18 cellular contexts compared by ENCODE assay signal in genomic region chr5:60978968-60979367, GRCh38. TPM values are rescaled to one million over a fixed set of nuclear protein-coding genes. Genes with fewer than 3 reads are reported as not detected.
DNase-seq lines count a peak whose midpoint lies in the region; ATAC-seq, FAIRE-seq and TF ChIP-seq lines count a peak whose summit lies in the region.
"Had no signal": no experiment of that assay in that cellular context is flagged by ENCODE, and none has a peak within 500 bp of the region (broad histone marks: within the 10 kb centered on the region; RNA-seq: fewer than 3 reads in every experiment).

No MANE protein-coding gene starts in this region.

- intact Hi-C loops in left ventricle myocardium superior (cut with micrococcal nuclease): no loop called here

- H4K5ac ChIP-seq in mesendoderm (ENCODE audit: low read length): no peak overlapping the region

- H3K23ac ChIP-seq in mesendoderm (ENCODE audit: low read length): no peak overlapping the region

- H3K4me2 ChIP-seq in mesendoderm (ENCODE audit: low read length): no peak overlapping the region
- H3K4me2 ChIP-seq: BLaER1 treated with 17β-estradiol and CSF1 and Interleukin-3, amounts not matched to agents 10 nM and 100 nM had no signal

- TF ChIP-seq POLR2A in erythroblast (IDR thresholded peaks at IDR 0.05; ENCODE audit: low read length): no peak

- H3K9me3 ChIP-seq in right atrium auricular region: no peaks in the 10 kb centered on the region

- no peak for TF ChIP-seq CTCF in right atrium auricular region (IDR thresholded peaks at IDR 0.05)

- H3K4me3 ChIP-seq in right atrium auricular region: no peak overlapping the region
- H3K4me3 ChIP-seq in mesendoderm (ENCODE audit: low read length): no peak overlapping the region
- H3K4me3 ChIP-seq: BLaER1 treated with 17β-estradiol and CSF1 and Interleukin-3, amounts not matched to agents 10 nM and 100 nM; GM12878 had no signal

- peaks cover 0 to 12% of the 10 kb centered on the region in 2 donors for H3K4me1 ChIP-seq in right atrium auricular region
- H3K4me1 ChIP-seq in mesendoderm (ENCODE audit: control insufficient read depth, low read depth, low read length): no peaks in the 10 kb centered on the region
- H3K4me1 ChIP-seq: BLaER1 treated with 17β-estradiol and CSF1 and Interleukin-3, amounts not matched to agents 10 nM and 100 nM had no signal

- H2BK120ac ChIP-seq in mesendoderm (ENCODE audit: low read depth, low read length): no peak overlapping the region

- no peak overlapping the region for H3K4ac ChIP-seq in mesendoderm (ENCODE audit: low read depth, low read length)

- no peak overlapping the region for H2BK15ac ChIP-seq in mesendoderm (replicated peaks; ENCODE audit: low read depth)

- no peak overlapping the region for H4K8ac ChIP-seq in mesendoderm (ENCODE audit: low read depth, low read length)

- H3K9ac ChIP-seq in mesendoderm (ENCODE audit: low read length): no peak overlapping the region
- H3K9ac ChIP-seq: BLaER1 treated with 17β-estradiol and CSF1 and Interleukin-3, amounts not matched to agents 10 nM and 100 nM had no signal

- no peak overlapping the region for H3K27ac ChIP-seq in right atrium auricular region
- peak overlapping the region; percentile 9 for H3K27ac ChIP-seq in mesendoderm (ENCODE audit: low read depth, low read length)
- H3K27ac ChIP-seq: BLaER1 treated with 17β-estradiol and CSF1 and Interleukin-3, amounts not matched to agents 10 nM and 100 nM had no signal

- H3K36me3 ChIP-seq in right atrium auricular region: no peaks in the 10 kb centered on the region
- no peaks in the 10 kb centered on the region for H3K36me3 ChIP-seq in mesendoderm (ENCODE audit: control insufficient read depth, insufficient read depth, low read length)

- no peak overlapping the region for H2AK5ac ChIP-seq in mesendoderm (ENCODE audit: low read length)

- no peak overlapping the region for H3K18ac ChIP-seq in mesendoderm (ENCODE audit: low read length)

- peak; percentile 50 for ATAC-seq in left ventricle myocardium superior
- ATAC-seq in HG02973 (IDR thresholded peaks at IDR 0.05; ENCODE audit: unreplicated experiment): no peak
- no peak for ATAC-seq in GM19452 (IDR thresholded peaks at IDR 0.05; ENCODE audit: unreplicated experiment)
- ATAC-seq: GM12878 had no signal

- DNase-seq in left ventricle myocardium superior (no peak), right atrium auricular region (ENCODE audit: low spot score) (no peak), erythroblast (lab: John Stamatoyannopoulos, UW) (peak; percentile 33 to 71), mesendoderm (peak; percentile 85), cortex of kidney (lab: John Stamatoyannopoulos, UW) (no peak), urothelium cell line (ENCODE audit: low spot score) (no peak)
- DNase-seq: ACHN; Calu3; CD4-positive, CD25-positive, alpha-beta regulatory T cell; DMS 273 treated with DMSO at 0.1 percent for 48 hours; HCEC 1CT; HFFc6 had no signal

- no peak overlapping the region for H3K56ac ChIP-seq in mesendoderm (ENCODE audit: low read length)

- no CpG with 5 or more reads among the region's 1 CpG for WGBS in mesendoderm (ENCODE audit: extremely low coverage, insufficient coverage, low lambda C conversion rate)

- no peak for FAIRE-seq in urothelium cell line (lab: Jason Lieb, UNC)
- FAIRE-seq: GM12878, GM18507, H1 had no signal

- no peak overlapping the region for H2BK5ac ChIP-seq in mesendoderm (ENCODE audit: low read length)

- H3K79me1 ChIP-seq in mesendoderm (ENCODE audit: low read length): no peaks in the 10 kb centered on the region

- H3K27me3 ChIP-seq in right atrium auricular region (no peaks in the 10 kb centered on the region), mesendoderm (ENCODE audit: insufficient read depth, low read length, poor library complexity) (no peaks in the 10 kb centered on the region)
- H3K27me3 ChIP-seq: BLaER1 treated with 17β-estradiol and CSF1 and Interleukin-3, amounts not matched to agents 10 nM and 100 nM had no signal

- H3K79me2 ChIP-seq in mesendoderm (ENCODE audit: control insufficient read depth, insufficient read depth, low read length): no peaks in the 10 kb centered on the region

RNA-seq across cellular contexts. Expression of gene NDUFAF2, which starts 34.0 kb away (rescaled TPM):
- total RNA-seq in left ventricle myocardium superior (36.1 TPM), right atrium auricular region (10 to 100 TPM; 23.7 to 28.9 TPM)
- 116 TPM for polyA plus RNA-seq in mesendoderm (2013, experiment 1 of 2)
- polyA plus RNA-seq in mesendoderm (2013, experiment 2 of 2): 105 TPM

RNA-seq across cellular contexts. Expression of gene ERCC8, which starts 34.1 kb away (rescaled TPM):
- total RNA-seq in left ventricle myocardium superior (5.2 TPM), right atrium auricular region (1 to 10 TPM; 6.0 to 9.2 TPM)
- polyA plus RNA-seq in mesendoderm (2013, experiment 1 of 2): 8.3 TPM
- 8.4 TPM for polyA plus RNA-seq in mesendoderm (2013, experiment 2 of 2)

Comparison
In these comparisons a context has a peak if more than half of its experiments do, and no peak if none do; other contexts are left out.
1. DNase-seq: peak in erythroblast (2 of 2) and mesendoderm (single experiment); none in left ventricle myocardium superior (single experiment), right atrium auricular region (single experiment), cortex of kidney (single experiment) and urothelium cell line (single experiment).